In the genomic region with DNA sequence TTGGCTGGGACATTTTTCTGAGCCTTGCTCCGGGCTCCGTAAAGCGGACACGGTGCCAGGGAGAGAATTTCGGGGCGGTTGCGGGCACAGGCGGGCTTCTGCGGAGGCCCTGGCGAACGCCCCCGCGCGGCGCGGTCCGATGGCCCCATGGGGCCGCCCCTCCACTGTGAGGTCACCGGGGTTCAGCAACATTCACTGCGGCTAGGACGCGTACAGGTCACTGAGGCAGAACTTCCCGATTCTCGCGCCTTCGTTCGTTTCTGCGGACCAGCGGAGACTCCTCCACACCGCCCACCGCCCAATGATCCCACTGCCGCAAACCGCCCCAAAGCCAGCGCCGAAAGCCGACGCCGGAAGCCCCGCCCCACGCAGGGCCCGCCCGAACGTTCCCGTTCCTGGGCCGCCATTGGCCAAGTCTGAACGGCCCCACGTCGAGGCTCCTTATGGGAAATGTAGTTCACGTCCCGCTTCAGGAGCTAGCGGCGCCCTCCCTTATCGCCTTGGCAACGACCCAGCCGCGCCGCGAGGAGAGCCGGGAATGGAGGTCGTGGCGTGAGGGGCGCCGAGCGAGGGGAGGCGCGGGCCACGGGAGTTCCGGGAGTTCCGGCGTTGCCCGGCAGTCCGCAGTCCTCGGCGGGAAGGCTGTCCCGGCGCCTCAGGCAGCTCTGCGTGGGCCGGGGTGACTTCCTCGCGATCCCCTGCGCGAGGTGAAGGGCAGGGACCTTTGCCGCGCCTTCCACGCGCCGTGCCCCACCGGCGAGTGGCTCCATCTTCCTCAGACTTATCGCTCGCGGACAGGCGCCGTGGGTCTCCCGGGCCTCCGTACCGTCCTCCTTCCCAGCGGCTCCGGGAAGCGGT, we compare ENCODE assay signal across 1 cellular context.
TF ChIP-seq lines count a peak whose summit lies in the region.

A gene (plus strand): TSS at position 498 of the 858 bp plus-strand sequence. CDS start 499 bp downstream, outside the sequence.

TF ChIP-seq in K562, 482 proteins besides CTCF, POLR2A, EP300 and RAD21 (continued from another document and continues in another):
- TF ChIP-seq BRD9 (IDR thresholded peaks at IDR 0.05; ENCODE audit: low read depth, partially characterized antibody) (no peak), CTBP1 (IDR thresholded peaks at IDR 0.05; ENCODE audit: borderline replicate concordance) (peak; percentile 43; the same call in 1 of the 2 replicates), NELFE (IDR thresholded peaks at IDR 0.05; ENCODE audit: insufficient read depth, insufficient read length) (no peak), PURB (CRISPR knock-in tag; IDR thresholded peaks at IDR 0.05; ENCODE audit: low read depth) (no peak), SMARCC2 (IDR thresholded peaks at IDR 0.05; ENCODE audit: low read depth) (no peak), MCM7 (IDR thresholded peaks at IDR 0.05) (no peak), ZFX (CRISPR knock-in tag; IDR thresholded peaks at IDR 0.05) (peak; percentile 84), TEAD1 (CRISPR knock-in tag; IDR thresholded peaks at IDR 0.05) (no peak; a peak in 1 of 4 replicates), CHD4 (IDR thresholded peaks at IDR 0.05; ENCODE audit: insufficient read depth, insufficient replicate concordance, low read depth, low read length, poor library complexity, severe bottlenecking) (no peak), RHOXF2B (CRISPR knock-in tag; conservative IDR thresholded peaks at IDR 0.05) (no peak), ZNF561 (CRISPR knock-in tag; conservative IDR thresholded peaks at IDR 0.05) (no peak), GABPB1 (CRISPR knock-in tag; IDR thresholded peaks at IDR 0.05) (peak; percentile 92), FOXM1 (IDR thresholded peaks at IDR 0.05; ENCODE audit: low read depth) (no peak), FOXM1 (CRISPR knock-in tag; IDR thresholded peaks at IDR 0.05; ENCODE audit: low read depth) (peak; percentile 74; the same call in 1 of the 2 replicates), ZNF79 (CRISPR knock-in tag; IDR thresholded peaks at IDR 0.05; ENCODE audit: low read depth) (no peak), GTF2A2 (tag; IDR thresholded peaks at IDR 0.05) (no peak), ZNF584 (CRISPR knock-in tag; IDR thresholded peaks at IDR 0.05; ENCODE audit: low read depth) (no peak), ZNF23 (CRISPR knock-in tag; IDR thresholded peaks at IDR 0.05) (no peak), OTX1 (CRISPR knock-in tag; IDR thresholded peaks at IDR 0.05) (no peak), MEF2D (tag; conservative IDR thresholded peaks at IDR 0.05; ENCODE audit: low read depth) (no peak), L3MBTL2 (IDR thresholded peaks at IDR 0.05) (peak; percentile 48), CHD2 (IDR thresholded peaks at IDR 0.05; ENCODE audit: low read depth, low read length) (no peak; the same call in 1 of the 2 replicates), ZFP30 (CRISPR knock-in tag; IDR thresholded peaks at IDR 0.05; ENCODE audit: borderline replicate concordance) (no peak), NCOA1 (IDR thresholded peaks at IDR 0.05; ENCODE audit: low read depth) (0 out of 2 replicates have a peak, but pooled peaks have one; percentile 18), SP1 (CRISPR knock-in tag; IDR thresholded peaks at IDR 0.05) (peak; percentile 92), ZNF263 (CRISPR knock-in tag; IDR thresholded peaks at IDR 0.05; ENCODE audit: borderline replicate concordance) (no peak; the same call in 1 of the 2 replicates), ZNF253 (CRISPR knock-in tag; conservative IDR thresholded peaks at IDR 0.05) (no peak), FOS (IDR thresholded peaks at IDR 0.05; ENCODE audit: extremely low read depth, insufficient read length) (peak; percentile 52), TAF7 (tag; IDR thresholded peaks at IDR 0.05) (peak; percentile 69), RBM39 (optimal IDR thresholded peaks at IDR 0.05; ENCODE audit: low read depth, low read length) (no peak), DACH1 (IDR thresholded peaks at IDR 0.05; ENCODE audit: partially characterized antibody) (no peak), MYBL2 (IDR thresholded peaks at IDR 0.05; ENCODE audit: low read depth) (no peak), MYBL2 (CRISPR knock-in tag; IDR thresholded peaks at IDR 0.05; ENCODE audit: borderline replicate concordance) (no peak), ARHGAP35 (IDR thresholded peaks at IDR 0.05; ENCODE audit: partially characterized antibody) (no peak)
- TF ChIP-seq, protein P1, sequence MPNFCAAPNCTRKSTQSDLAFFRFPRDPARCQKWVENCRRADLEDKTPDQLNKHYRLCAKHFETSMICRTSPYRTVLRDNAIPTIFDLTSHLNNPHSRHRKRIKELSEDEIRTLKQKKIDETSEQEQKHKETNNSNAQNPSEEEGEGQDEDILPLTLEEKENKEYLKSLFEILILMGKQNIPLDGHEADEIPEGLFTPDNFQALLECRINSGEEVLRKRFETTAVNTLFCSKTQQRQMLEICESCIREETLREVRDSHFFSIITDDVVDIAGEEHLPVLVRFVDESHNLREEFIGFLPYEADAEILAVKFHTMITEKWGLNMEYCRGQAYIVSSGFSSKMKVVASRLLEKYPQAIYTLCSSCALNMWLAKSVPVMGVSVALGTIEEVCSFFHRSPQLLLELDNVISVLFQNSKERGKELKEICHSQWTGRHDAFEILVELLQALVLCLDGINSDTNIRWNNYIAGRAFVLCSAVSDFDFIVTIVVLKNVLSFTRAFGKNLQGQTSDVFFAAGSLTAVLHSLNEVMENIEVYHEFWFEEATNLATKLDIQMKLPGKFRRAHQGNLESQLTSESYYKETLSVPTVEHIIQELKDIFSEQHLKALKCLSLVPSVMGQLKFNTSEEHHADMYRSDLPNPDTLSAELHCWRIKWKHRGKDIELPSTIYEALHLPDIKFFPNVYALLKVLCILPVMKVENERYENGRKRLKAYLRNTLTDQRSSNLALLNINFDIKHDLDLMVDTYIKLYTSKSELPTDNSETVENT (CRISPR knock-in tag; IDR thresholded peaks at IDR 0.05): peak; percentile 52; the same call in 1 of the 2 replicates
- TF ChIP-seq, protein P2, sequence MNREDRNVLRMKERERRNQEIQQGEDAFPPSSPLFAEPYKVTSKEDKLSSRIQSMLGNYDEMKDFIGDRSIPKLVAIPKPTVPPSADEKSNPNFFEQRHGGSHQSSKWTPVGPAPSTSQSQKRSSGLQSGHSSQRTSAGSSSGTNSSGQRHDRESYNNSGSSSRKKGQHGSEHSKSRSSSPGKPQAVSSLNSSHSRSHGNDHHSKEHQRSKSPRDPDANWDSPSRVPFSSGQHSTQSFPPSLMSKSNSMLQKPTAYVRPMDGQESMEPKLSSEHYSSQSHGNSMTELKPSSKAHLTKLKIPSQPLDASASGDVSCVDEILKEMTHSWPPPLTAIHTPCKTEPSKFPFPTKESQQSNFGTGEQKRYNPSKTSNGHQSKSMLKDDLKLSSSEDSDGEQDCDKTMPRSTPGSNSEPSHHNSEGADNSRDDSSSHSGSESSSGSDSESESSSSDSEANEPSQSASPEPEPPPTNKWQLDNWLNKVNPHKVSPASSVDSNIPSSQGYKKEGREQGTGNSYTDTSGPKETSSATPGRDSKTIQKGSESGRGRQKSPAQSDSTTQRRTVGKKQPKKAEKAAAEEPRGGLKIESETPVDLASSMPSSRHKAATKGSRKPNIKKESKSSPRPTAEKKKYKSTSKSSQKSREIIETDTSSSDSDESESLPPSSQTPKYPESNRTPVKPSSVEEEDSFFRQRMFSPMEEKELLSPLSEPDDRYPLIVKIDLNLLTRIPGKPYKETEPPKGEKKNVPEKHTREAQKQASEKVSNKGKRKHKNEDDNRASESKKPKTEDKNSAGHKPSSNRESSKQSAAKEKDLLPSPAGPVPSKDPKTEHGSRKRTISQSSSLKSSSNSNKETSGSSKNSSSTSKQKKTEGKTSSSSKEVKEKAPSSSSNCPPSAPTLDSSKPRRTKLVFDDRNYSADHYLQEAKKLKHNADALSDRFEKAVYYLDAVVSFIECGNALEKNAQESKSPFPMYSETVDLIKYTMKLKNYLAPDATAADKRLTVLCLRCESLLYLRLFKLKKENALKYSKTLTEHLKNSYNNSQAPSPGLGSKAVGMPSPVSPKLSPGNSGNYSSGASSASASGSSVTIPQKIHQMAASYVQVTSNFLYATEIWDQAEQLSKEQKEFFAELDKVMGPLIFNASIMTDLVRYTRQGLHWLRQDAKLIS (CRISPR knock-in tag; IDR thresholded peaks at IDR 0.05): no peak; the same call in 1 of the 2 replicates
- TF ChIP-seq, protein P3, sequence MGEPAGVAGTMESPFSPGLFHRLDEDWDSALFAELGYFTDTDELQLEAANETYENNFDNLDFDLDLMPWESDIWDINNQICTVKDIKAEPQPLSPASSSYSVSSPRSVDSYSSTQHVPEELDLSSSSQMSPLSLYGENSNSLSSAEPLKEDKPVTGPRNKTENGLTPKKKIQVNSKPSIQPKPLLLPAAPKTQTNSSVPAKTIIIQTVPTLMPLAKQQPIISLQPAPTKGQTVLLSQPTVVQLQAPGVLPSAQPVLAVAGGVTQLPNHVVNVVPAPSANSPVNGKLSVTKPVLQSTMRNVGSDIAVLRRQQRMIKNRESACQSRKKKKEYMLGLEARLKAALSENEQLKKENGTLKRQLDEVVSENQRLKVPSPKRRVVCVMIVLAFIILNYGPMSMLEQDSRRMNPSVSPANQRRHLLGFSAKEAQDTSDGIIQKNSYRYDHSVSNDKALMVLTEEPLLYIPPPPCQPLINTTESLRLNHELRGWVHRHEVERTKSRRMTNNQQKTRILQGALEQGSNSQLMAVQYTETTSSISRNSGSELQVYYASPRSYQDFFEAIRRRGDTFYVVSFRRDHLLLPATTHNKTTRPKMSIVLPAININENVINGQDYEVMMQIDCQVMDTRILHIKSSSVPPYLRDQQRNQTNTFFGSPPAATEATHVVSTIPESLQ (CRISPR knock-in tag; IDR thresholded peaks at IDR 0.05): peak; percentile 80; the same call in 1 of the 2 replicates
- TF ChIP-seq, protein P4, sequence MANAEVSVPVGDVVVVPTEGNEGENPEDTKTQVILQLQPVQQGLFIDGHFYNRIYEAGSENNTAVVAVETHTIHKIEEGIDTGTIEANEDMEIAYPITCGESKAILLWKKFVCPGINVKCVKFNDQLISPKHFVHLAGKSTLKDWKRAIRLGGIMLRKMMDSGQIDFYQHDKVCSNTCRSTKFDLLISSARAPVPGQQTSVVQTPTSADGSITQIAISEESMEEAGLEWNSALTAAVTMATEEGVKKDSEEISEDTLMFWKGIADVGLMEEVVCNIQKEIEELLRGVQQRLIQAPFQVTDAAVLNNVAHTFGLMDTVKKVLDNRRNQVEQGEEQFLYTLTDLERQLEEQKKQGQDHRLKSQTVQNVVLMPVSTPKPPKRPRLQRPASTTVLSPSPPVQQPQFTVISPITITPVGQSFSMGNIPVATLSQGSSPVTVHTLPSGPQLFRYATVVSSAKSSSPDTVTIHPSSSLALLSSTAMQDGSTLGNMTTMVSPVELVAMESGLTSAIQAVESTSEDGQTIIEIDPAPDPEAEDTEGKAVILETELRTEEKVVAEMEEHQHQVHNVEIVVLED (CRISPR knock-in tag; IDR thresholded peaks at IDR 0.05): peak; percentile 97
- TF ChIP-seq, protein P5, sequence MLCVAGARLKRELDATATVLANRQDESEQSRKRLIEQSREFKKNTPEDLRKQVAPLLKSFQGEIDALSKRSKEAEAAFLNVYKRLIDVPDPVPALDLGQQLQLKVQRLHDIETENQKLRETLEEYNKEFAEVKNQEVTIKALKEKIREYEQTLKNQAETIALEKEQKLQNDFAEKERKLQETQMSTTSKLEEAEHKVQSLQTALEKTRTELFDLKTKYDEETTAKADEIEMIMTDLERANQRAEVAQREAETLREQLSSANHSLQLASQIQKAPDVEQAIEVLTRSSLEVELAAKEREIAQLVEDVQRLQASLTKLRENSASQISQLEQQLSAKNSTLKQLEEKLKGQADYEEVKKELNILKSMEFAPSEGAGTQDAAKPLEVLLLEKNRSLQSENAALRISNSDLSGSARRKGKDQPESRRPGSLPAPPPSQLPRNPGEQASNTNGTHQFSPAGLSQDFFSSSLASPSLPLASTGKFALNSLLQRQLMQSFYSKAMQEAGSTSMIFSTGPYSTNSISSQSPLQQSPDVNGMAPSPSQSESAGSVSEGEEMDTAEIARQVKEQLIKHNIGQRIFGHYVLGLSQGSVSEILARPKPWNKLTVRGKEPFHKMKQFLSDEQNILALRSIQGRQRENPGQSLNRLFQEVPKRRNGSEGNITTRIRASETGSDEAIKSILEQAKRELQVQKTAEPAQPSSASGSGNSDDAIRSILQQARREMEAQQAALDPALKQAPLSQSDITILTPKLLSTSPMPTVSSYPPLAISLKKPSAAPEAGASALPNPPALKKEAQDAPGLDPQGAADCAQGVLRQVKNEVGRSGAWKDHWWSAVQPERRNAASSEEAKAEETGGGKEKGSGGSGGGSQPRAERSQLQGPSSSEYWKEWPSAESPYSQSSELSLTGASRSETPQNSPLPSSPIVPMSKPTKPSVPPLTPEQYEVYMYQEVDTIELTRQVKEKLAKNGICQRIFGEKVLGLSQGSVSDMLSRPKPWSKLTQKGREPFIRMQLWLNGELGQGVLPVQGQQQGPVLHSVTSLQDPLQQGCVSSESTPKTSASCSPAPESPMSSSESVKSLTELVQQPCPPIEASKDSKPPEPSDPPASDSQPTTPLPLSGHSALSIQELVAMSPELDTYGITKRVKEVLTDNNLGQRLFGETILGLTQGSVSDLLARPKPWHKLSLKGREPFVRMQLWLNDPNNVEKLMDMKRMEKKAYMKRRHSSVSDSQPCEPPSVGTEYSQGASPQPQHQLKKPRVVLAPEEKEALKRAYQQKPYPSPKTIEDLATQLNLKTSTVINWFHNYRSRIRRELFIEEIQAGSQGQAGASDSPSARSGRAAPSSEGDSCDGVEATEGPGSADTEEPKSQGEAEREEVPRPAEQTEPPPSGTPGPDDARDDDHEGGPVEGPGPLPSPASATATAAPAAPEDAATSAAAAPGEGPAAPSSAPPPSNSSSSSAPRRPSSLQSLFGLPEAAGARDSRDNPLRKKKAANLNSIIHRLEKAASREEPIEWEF (CRISPR knock-in tag; IDR thresholded peaks at IDR 0.05): no peak
